Comparison of ENCODE assay signal across 2 cellular contexts in genomic region chr2:76173206-76173605, GRCh38.
DNase-seq lines count a peak whose midpoint lies in the region; ATAC-seq, FAIRE-seq and TF ChIP-seq lines count a peak whose summit lies in the region.
"Not testable (repeated sequence)": the region's sequence is repeated elsewhere in the genome, so short reads cannot be mapped to it uniquely, and the experiment has no call there.

No MANE protein-coding gene starts in this region.

- CTCF ChIA-PET in Caco-2 (lab: Charles Lee); HepG2 (lab: Yijun Ruan, JAX; ENCODE audit: low intra/inter-chr PET ratio, low total read pairs): not testable (repeated sequence)

- intact Hi-C loops in Caco-2 (cut with micrococcal nuclease; ENCODE audit: unreplicated experiment): loop anchor here (2.0 kb wide), 1 partner anchor 20 kb away; no protein-coding TSS in a partner anchor
- intact Hi-C loops in HepG2 (cut with micrococcal nuclease; ENCODE audit: unreplicated experiment): not testable (repeated sequence)

- peak overlapping the region; percentile 78 for H3K27ac Mint-ChIP-seq in Caco-2 (ENCODE audit: unreplicated experiment)

- not testable (repeated sequence) for DNase-seq in Caco-2
- peak; percentile 54 for DNase-seq in HepG2 (ENCODE audit: low spot score)

- peaks cover 55% of the 10 kb centered on the region for H3K9me3 Mint-ChIP-seq in Caco-2 (ENCODE audit: unreplicated experiment)

- H3K4me1 ChIP-seq in Caco-2: peaks cover 21% of the 10 kb centered on the region
- H3K4me1 ChIP-seq in HepG2 (ENCODE audit: insufficient read depth, low read length): peaks cover 44% of the 10 kb centered on the region

- TF ChIP-seq CTCF in Caco-2 (IDR thresholded peaks at IDR 0.05; ENCODE audit: insufficient read depth in 1 of 2, low read depth in 1 of 2, low read length in 1 of 2, severe bottlenecking in 1 of 2, unreplicated experiment in 1 of 2); HepG2 (CRISPR knock-in tag; IDR thresholded peaks at IDR 0.05): not testable (repeated sequence)

- peak overlapping the region; percentile 58 for H3K27ac ChIP-seq in HepG2 (ENCODE audit: extremely low read length, insufficient read depth, low read length)

- TF ChIP-seq RAD21 in HepG2 (CRISPR knock-in tag; IDR thresholded peaks at IDR 0.05): not testable (repeated sequence)

- peak in 1 of 2 experiments; percentile 43; a peak in 2 of 4 replicates for TF ChIP-seq EP300 in HepG2 (IDR thresholded peaks at IDR 0.05; ENCODE audit: low read depth in 2 of 2, low read length in 2 of 2)
- TF ChIP-seq EP300 in HepG2 (CRISPR knock-in tag; IDR thresholded peaks at IDR 0.05; ENCODE audit: borderline replicate concordance): peak; percentile 46; the same call in 1 of the 2 replicates

- not testable (repeated sequence) for H3K27me3 ChIP-seq in Caco-2 (replicated peaks; ENCODE audit: control insufficient read depth, insufficient read depth, low read length); HepG2 (ENCODE audit: control insufficient read depth in 1 of 2, insufficient read depth in 2 of 2, low read length in 2 of 2)

- H2AFZ ChIP-seq in HepG2 (ENCODE audit: low read length): not testable (repeated sequence)

- not testable (repeated sequence) for FAIRE-seq in HepG2 (lab: Jason Lieb, UNC)

- TF ChIP-seq POLR2A in HepG2 (IDR thresholded peaks at IDR 0.05; ENCODE audit: insufficient read depth in 1 of 2, low read depth in 2 of 2, low read length in 2 of 2): not testable (repeated sequence)

- H3K4me3 Mint-ChIP-seq in Caco-2 (ENCODE audit: unreplicated experiment): not testable (repeated sequence)

- in situ Hi-C loops in HepG2 (cut with HindIII; ENCODE audit: extremely low pct_ligation_motif_present, low pct_unique_long_range_greater_than_20kb): not testable (repeated sequence)

- peaks cover 21% of the 10 kb centered on the region for H3K4me1 Mint-ChIP-seq in Caco-2 (ENCODE audit: low read depth, unreplicated experiment)

- not testable (repeated sequence) for H4K20me1 ChIP-seq in HepG2 (ENCODE audit: insufficient read depth, low read length)

- not testable (repeated sequence) for H3K79me2 ChIP-seq in HepG2 (ENCODE audit: insufficient read depth, low read length)

- H3K9ac ChIP-seq in HepG2 (ENCODE audit: insufficient read depth, low read depth, low read length): not testable (repeated sequence)

- H3K4me3 ChIP-seq in Caco-2 (ENCODE audit: low read depth, low read length); HepG2 (replicated peaks in 1 of 3; ENCODE audit: insufficient read depth in 1 of 3, low read depth in 2 of 3, low read length in 3 of 3): not testable (repeated sequence)

- not testable (repeated sequence) for H3K27me3 Mint-ChIP-seq in Caco-2 (ENCODE audit: insufficient read depth, unreplicated experiment)

- not testable (repeated sequence) for H3K4me2 ChIP-seq in HepG2 (ENCODE audit: low read depth, low read length)

- POLR2A ChIA-PET in Caco-2 (lab: Charles Lee): not testable (repeated sequence)
- POLR2A ChIA-PET in HepG2 (lab: Yijun Ruan, JAX): interaction anchor here (1.5 kb wide), 1 partner anchor 20 kb away, joined by 3 read pairs; no protein-coding TSS in a partner anchor

- BruUV-seq in Caco-2 (replicated peaks; lab: Mats Ljungman, UMichigan); HepG2 (replicated peaks; lab: Mats Ljungman, UMichigan): not testable (repeated sequence)

- 3% methylated on average over 1 of the region's 1 CpG for WGBS in HepG2 (ENCODE audit: low lambda C conversion rate)

- peaks cover 12% of the 10 kb centered on the region for H3K36me3 Mint-ChIP-seq in Caco-2 (ENCODE audit: insufficient read depth, unreplicated experiment)

- ATAC-seq in HepG2: not testable (repeated sequence)

- H3K9me3 ChIP-seq in Caco-2 (peaks cover 22% of the 10 kb centered on the region; the same call in 1 of the 2 replicates), HepG2 (ENCODE audit: low read length) (peaks cover 26% of the 10 kb centered on the region)

- H3K36me3 ChIP-seq in Caco-2 (ENCODE audit: control insufficient read depth, insufficient read depth, low read length); HepG2 (replicated peaks in 1 of 2; ENCODE audit: control insufficient read depth in 1 of 2, insufficient read depth in 2 of 2, low read length in 2 of 2): not testable (repeated sequence)

TF ChIP-seq in HepG2, 621 proteins besides CTCF, POLR2A, EP300 and RAD21 (continues in another document):
- TF ChIP-seq BCL6 (CRISPR knock-in tag; IDR thresholded peaks at IDR 0.05): peak; percentile 27; the same call in 1 of the 2 replicates
- peak; percentile 11; the same call in 1 of the 2 replicates for TF ChIP-seq KDM6A (CRISPR knock-in tag; IDR thresholded peaks at IDR 0.05; ENCODE audit: low read depth)
- peak; percentile 79 for TF ChIP-seq TCF7 (IDR thresholded peaks at IDR 0.05; ENCODE audit: low read depth)
- TF ChIP-seq GATAD2A (CRISPR knock-in tag; IDR thresholded peaks at IDR 0.05): peak; percentile 53
- TF ChIP-seq ZNF614 (CRISPR knock-in tag; IDR thresholded peaks at IDR 0.05; ENCODE audit: borderline replicate concordance): 0 out of 2 replicates have a peak, but pooled peaks have one; percentile 26
- TF ChIP-seq SIX1 (CRISPR knock-in tag; IDR thresholded peaks at IDR 0.05; ENCODE audit: borderline replicate concordance): peak; percentile 49; the same call in 1 of the 2 replicates
- TF ChIP-seq ONECUT2 (CRISPR knock-in tag; IDR thresholded peaks at IDR 0.05): peak; percentile 75
- TF ChIP-seq ZNF710 (CRISPR knock-in tag; IDR thresholded peaks at IDR 0.05; ENCODE audit: borderline replicate concordance): peak; percentile 80
- peak; percentile 61 for TF ChIP-seq FOXP4 (CRISPR knock-in tag; IDR thresholded peaks at IDR 0.05)
- peak; percentile 70 for TF ChIP-seq PAXIP1 (CRISPR knock-in tag; conservative IDR thresholded peaks at IDR 0.05)
- TF ChIP-seq NR2F6 (IDR thresholded peaks at IDR 0.05): peak; percentile 30; the same call in 1 of the 2 replicates
- TF ChIP-seq NR2F6 (CRISPR knock-in tag; IDR thresholded peaks at IDR 0.05): peak; percentile 33; the same call in 1 of the 2 replicates
